Comparison of ENCODE assay signal across 20 cellular contexts in genomic region chr11:116465056-116465455, GRCh38.
DNase-seq lines count a peak whose midpoint lies in the region; ATAC-seq and FAIRE-seq lines count a peak whose summit lies in the region.
"Had no signal": no experiment of that assay in that cellular context is flagged by ENCODE, and none has a peak within 500 bp of the region (broad histone marks: within the 10 kb centered on the region; RNA-seq: fewer than 3 reads in every experiment).

No MANE protein-coding gene starts in this region.

- DNase-seq in NCI-H1105 treated with DMSO at 0.1 percent for 48 hours (lab: John Stamatoyannopoulos, UW) (peak; percentile 49), NCI-H1105 (lab: John Stamatoyannopoulos, UW) (no peak), NCI-H226 (peak; percentile 15), cerebellum (ENCODE audit: low spot score) (peak; percentile 15), urothelium cell line (ENCODE audit: low spot score) (peak; percentile 33), GM03348 (ENCODE audit: low spot score) (no peak)
- DNase-seq: ACHN, DMS153, GDM1, NCI-H1048, NCI-H1436 treated with DMSO at 0.1 percent for 48 hours, NCI-H187 treated with DMSO at 0.1 percent for 48 hours, NCI-H510A, PC-9, SJCRH30 had no signal

- no peak for FAIRE-seq in urothelium cell line (lab: Jason Lieb, UNC)
- FAIRE-seq: GM12891, H54 had no signal

- no peak for ATAC-seq in GM21423 (IDR thresholded peaks at IDR 0.05; ENCODE audit: unreplicated experiment)
- ATAC-seq: Right ventricle myocardium inferior, SK-N-SH treated with all-trans-retinoic acid at 6 μM for 48 hours had no signal

Comparison
In these comparisons a context has a peak if more than half of its experiments do, and no peak if none do; other contexts are left out.
1. DNase-seq: peak in NCI-H1105 treated with DMSO at 0.1 percent for 48 hours (single experiment), NCI-H226 (single experiment), cerebellum (single experiment) and urothelium cell line (single experiment); none in NCI-H1105 (single experiment) and GM03348 (single experiment).